28 cellular contexts compared by ENCODE assay signal in the genomic region with DNA sequence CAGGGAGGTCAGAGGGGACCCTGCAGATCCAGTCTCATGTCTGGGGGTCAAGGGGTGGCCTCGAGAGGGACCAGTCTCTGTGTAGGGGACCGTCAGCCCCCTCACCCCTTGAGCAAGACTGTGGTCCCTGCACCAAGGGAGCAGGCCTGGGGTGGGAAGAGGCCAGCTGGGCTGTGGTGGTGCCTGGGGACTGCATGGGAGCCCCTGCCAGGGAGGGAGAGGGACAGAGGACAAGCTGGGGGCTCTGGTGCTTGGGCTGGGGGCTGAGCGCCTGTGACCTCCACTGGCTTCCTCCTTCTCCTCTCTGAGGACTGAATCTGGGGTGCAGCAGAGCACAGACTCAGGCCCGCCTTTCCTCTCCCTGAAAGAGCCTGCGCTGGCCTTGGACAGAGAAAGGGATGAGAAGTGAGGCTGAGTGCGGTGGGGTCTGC. TPM values are rescaled to one million over a fixed set of nuclear protein-coding genes. Genes with fewer than 3 reads are reported as not detected.
DNase-seq lines count a peak whose midpoint lies in the region; ATAC-seq and TF ChIP-seq lines count a peak whose summit lies in the region.
"Had no signal": no experiment of that assay in that cellular context is flagged by ENCODE, and none has a peak within 500 bp of the region (broad histone marks: within the 10 kb centered on the region; RNA-seq: fewer than 3 reads in every experiment).

No MANE protein-coding gene starts in this region.

- TF ChIP-seq CTCF in RWPE1 (conservative IDR thresholded peaks at IDR 0.05; ENCODE audit: low read depth) (no peak), endothelial cell (IDR thresholded peaks at IDR 0.05; ENCODE audit: unreplicated experiment) (no peak), osteoblast (IDR thresholded peaks at IDR 0.05; ENCODE audit: extremely low read depth, low read depth, low read length) (no peak)

- H3K36me3 Mint-ChIP-seq in activated naive CD4-positive, alpha-beta T cell treated with anti-CD3 and anti-CD28 coated beads for 36 hours (ENCODE audit: low read depth): peaks cover 36% of the 10 kb centered on the region
- H3K36me3 Mint-ChIP-seq in endothelial cell (ENCODE audit: low read depth, unreplicated experiment): peaks cover 31% of the 10 kb centered on the region
- H3K36me3 Mint-ChIP-seq in stimulated activated naive B cell treated with anti-CD40 and anti-IgM and Interleukin-4, amounts not matched to agents 10 μg/mL and 1 μg/mL and 100 μg/mL, for 72 hours: peaks cover 56 to 65% of the 10 kb centered on the region in 2 donors

- no peaks in the 10 kb centered on the region for H3K9me3 Mint-ChIP-seq in activated naive CD4-positive, alpha-beta T cell treated with anti-CD3 and anti-CD28 coated beads for 36 hours
- H3K9me3 Mint-ChIP-seq in endothelial cell (ENCODE audit: unreplicated experiment): no peaks in the 10 kb centered on the region
- H3K9me3 Mint-ChIP-seq in stimulated activated naive B cell treated with anti-CD40 and anti-IgM and Interleukin-4, amounts not matched to agents 10 μg/mL and 1 μg/mL and 100 μg/mL, for 72 hours: no peaks in the 10 kb centered on the region
- H3K9me3 Mint-ChIP-seq: GM23338, HFFc6, mesothelial cell of epicardium had no signal

- intact Hi-C loops in activated naive CD4-positive, alpha-beta T cell treated with anti-CD3 and anti-CD28 coated beads for 36 hours (cut with micrococcal nuclease): no loop called here

- H3K36me3 ChIP-seq in osteoblast (ENCODE audit: insufficient read depth, low read length): peaks cover 56% of the 10 kb centered on the region

- no peaks in the 10 kb centered on the region for H3K79me2 ChIP-seq in osteoblast (ENCODE audit: insufficient read depth, low read length)

- H3K4me3 Mint-ChIP-seq in activated naive CD4-positive, alpha-beta T cell treated with anti-CD3 and anti-CD28 coated beads for 36 hours: no peak overlapping the region
- no peak overlapping the region for H3K4me3 Mint-ChIP-seq in endothelial cell (ENCODE audit: unreplicated experiment)
- peak overlapping the region in 1 of 2 donors; percentile 59 for H3K4me3 Mint-ChIP-seq in stimulated activated naive B cell treated with anti-CD40 and anti-IgM and Interleukin-4, amounts not matched to agents 10 μg/mL and 1 μg/mL and 100 μg/mL, for 72 hours
- H3K4me3 Mint-ChIP-seq: GM23338, HFFc6, mesothelial cell of epicardium had no signal

- no peaks in the 10 kb centered on the region for H3K9me3 ChIP-seq in osteoblast (ENCODE audit: low read depth, low read length)
- H3K9me3 ChIP-seq: psoas muscle, sigmoid colon had no signal

- H2AFZ ChIP-seq in osteoblast (ENCODE audit: low read length): no peak overlapping the region
- H2AFZ ChIP-seq: GM23338 had no signal

- CTCF ChIA-PET in activated naive CD4-positive, alpha-beta T cell treated with anti-CD3 and anti-CD28 coated beads for 36 hours (lab: Charles Lee): no interaction called here
- CTCF ChIA-PET in RWPE1 (lab: Yijun Ruan, JAX): no interaction called here

- H3K4me3 ChIP-seq in osteoblast (ENCODE audit: insufficient read depth, low read length): no peak overlapping the region
- H3K4me3 ChIP-seq: GM23338, psoas muscle, sigmoid colon had no signal

- H3K27me3 ChIP-seq in osteoblast (ENCODE audit: insufficient read depth, low read length): no peaks in the 10 kb centered on the region
- H3K27me3 ChIP-seq: sigmoid colon had no signal

- H3K4me1 Mint-ChIP-seq in activated naive CD4-positive, alpha-beta T cell treated with anti-CD3 and anti-CD28 coated beads for 36 hours (ENCODE audit: low read depth): peaks cover 16% of the 10 kb centered on the region
- H3K4me1 Mint-ChIP-seq in endothelial cell (ENCODE audit: unreplicated experiment): no peaks in the 10 kb centered on the region
- H3K4me1 Mint-ChIP-seq in stimulated activated naive B cell treated with anti-CD40 and anti-IgM and Interleukin-4, amounts not matched to agents 10 μg/mL and 1 μg/mL and 100 μg/mL, for 72 hours: peaks cover 31 to 37% of the 10 kb centered on the region in 2 donors
- H3K4me1 Mint-ChIP-seq: GM23338, mesothelial cell of epicardium had no signal

- ATAC-seq in stimulated activated naive B cell treated with anti-CD40 and anti-IgM and Interleukin-4, amounts not matched to agents 10 μg/mL and 1 μg/mL and 100 μg/mL, for 72 hours (replicated peaks): no peak
- no peak for ATAC-seq in GM21717 (IDR thresholded peaks at IDR 0.05; ENCODE audit: unreplicated experiment)
- ATAC-seq: GM23338, psoas muscle had no signal

- no peaks in the 10 kb centered on the region for H3K27me3 Mint-ChIP-seq in activated naive CD4-positive, alpha-beta T cell treated with anti-CD3 and anti-CD28 coated beads for 36 hours (ENCODE audit: low read depth)
- H3K27me3 Mint-ChIP-seq in endothelial cell (ENCODE audit: unreplicated experiment): peaks cover 6% of the 10 kb centered on the region
- no peaks in the 10 kb centered on the region for H3K27me3 Mint-ChIP-seq in stimulated activated naive B cell treated with anti-CD40 and anti-IgM and Interleukin-4, amounts not matched to agents 10 μg/mL and 1 μg/mL and 100 μg/mL, for 72 hours

- H3K27ac Mint-ChIP-seq in activated naive CD4-positive, alpha-beta T cell treated with anti-CD3 and anti-CD28 coated beads for 36 hours: peak overlapping the region; percentile 30
- peak overlapping the region; percentile 9 for H3K27ac Mint-ChIP-seq in endothelial cell (ENCODE audit: unreplicated experiment)
- peak overlapping the region; percentile 56 for H3K27ac Mint-ChIP-seq in stimulated activated naive B cell treated with anti-CD40 and anti-IgM and Interleukin-4, amounts not matched to agents 10 μg/mL and 1 μg/mL and 100 μg/mL, for 72 hours
- H3K27ac Mint-ChIP-seq: GM23338, HFFc6, mesothelial cell of epicardium had no signal

- POLR2A ChIA-PET in RWPE1 (lab: Yijun Ruan, JAX; ENCODE audit: low non-redundant PET): no interaction called here

- H3K27ac ChIP-seq in RWPE1 (peak overlapping the region; percentile 21), osteoblast (ENCODE audit: low read depth, low read length) (no peak overlapping the region)
- H3K27ac ChIP-seq: psoas muscle, sigmoid colon had no signal

- H3K4me1 ChIP-seq in osteoblast (ENCODE audit: insufficient read depth, low read length): no peaks in the 10 kb centered on the region
- H3K4me1 ChIP-seq: psoas muscle, sigmoid colon had no signal

- DNase-seq in activated naive CD4-positive, alpha-beta T cell treated with anti-CD3 and anti-CD28 coated beads for 36 hours: no peak
- no peak for DNase-seq in activated naive CD4-positive, alpha-beta T cell treated with anti-CD3 and anti-CD28 coated beads, Interleukin-2, amount 50 U/mL, for 16 hours
- no peak for DNase-seq in RWPE1 (ENCODE audit: low spot score)
- DNase-seq in endothelial cell (ENCODE audit: low spot score): no peak
- no peak for DNase-seq in stimulated activated naive B cell treated with anti-CD40 and anti-IgM and Interleukin-4, amounts not matched to agents 10 μg/mL and 1 μg/mL and 100 μg/mL, for 72 hours
- no peak for DNase-seq in osteoblast (ENCODE audit: insufficient read length, low spot score, missing footprints)
- DNase-seq in cerebellar nuclear complex (lab: John Stamatoyannopoulos, UW): no peak
- DNase-seq: DMS 273 treated with DMSO at 0.1 percent for 48 hours; effector CD8-positive, alpha-beta T cell; head of caudate nucleus; HFFc6; NCI-H146; NCI-H345; NCI-H69; occipital lobe; SHP77 treated with DMSO at 0.1 percent for 48 hours; sigmoid colon; stimulated activated CD4-positive, alpha-beta T cell treated with anti-CD3 and anti-CD28 coated beads, Interleukin-4, amount 100 ng/mL, for 24 hours; SW 1271 had no signal

- peaks cover 3% of the 10 kb centered on the region for H4K20me1 ChIP-seq in osteoblast (ENCODE audit: insufficient read depth, low read length)

- no peak overlapping the region for H3K4me2 ChIP-seq in osteoblast (ENCODE audit: insufficient read depth, low read length)
- H3K4me2 ChIP-seq: GM23338 had no signal

RNA-seq across cellular contexts. Expression of a gene that starts 0.8 kb away (rescaled TPM):
- 10 to 100 TPM; 30.5 to 31.4 TPM for total RNA-seq in activated naive CD4-positive, alpha-beta T cell treated with anti-CD3 and anti-CD28 coated beads for 36 hours
- 40.1 TPM for total RNA-seq in endothelial cell (ENCODE audit: unreplicated experiment)
- total RNA-seq in osteoblast: 10.9 and 14.8 TPM in 2 replicates

RNA-seq across cellular contexts. Expression of a gene that starts 16.1 kb away (rescaled TPM):
- total RNA-seq in activated naive CD4-positive, alpha-beta T cell treated with anti-CD3 and anti-CD28 coated beads for 36 hours: under 1 TPM; 0.27 to 0.29 TPM
- total RNA-seq in endothelial cell (ENCODE audit: unreplicated experiment) (4.2 TPM), osteoblast (0.36 and 0.59 TPM in 2 replicates)
- total RNA-seq: bronchial epithelial cell had no signal

RNA-seq across cellular contexts. Expression of a gene that starts 49.6 kb away (rescaled TPM):
- total RNA-seq in activated naive CD4-positive, alpha-beta T cell treated with anti-CD3 and anti-CD28 coated beads for 36 hours: not detected
- not detected for total RNA-seq in endothelial cell (ENCODE audit: unreplicated experiment)
- under 0.01 TPM in 1 of 2 replicates, not detected in the other for total RNA-seq in osteoblast
- total RNA-seq: bronchial epithelial cell, GM23338, HFFc6, HT-29, liver, mesothelial cell of epicardium, occipital lobe, psoas muscle, sigmoid colon, temporal lobe, urinary bladder had no signal
